ENCODE assay signal across 33 cellular contexts in the genomic region with DNA sequence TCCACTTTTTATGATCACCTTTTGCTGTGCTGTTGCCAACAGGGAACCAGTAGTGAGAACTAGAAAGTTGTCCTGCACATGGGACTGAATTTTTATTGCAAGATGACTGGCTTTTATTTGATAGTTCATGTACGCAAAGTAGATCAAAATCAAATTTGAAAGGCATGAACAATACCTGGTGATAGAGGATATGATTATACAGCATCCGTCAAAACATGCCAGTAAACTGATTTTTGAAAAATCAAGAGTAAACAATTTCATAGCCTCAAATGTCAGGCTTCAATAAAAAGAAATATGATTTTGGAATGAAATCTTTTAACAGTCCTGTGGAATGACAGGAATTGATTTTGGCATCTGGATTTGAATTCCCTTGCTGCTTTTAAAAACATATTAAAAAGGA.
"Had no signal": no experiment of that assay in that cellular context is flagged by ENCODE, and none has a peak within 500 bp of the region (broad histone marks: within the 10 kb centered on the region; RNA-seq: fewer than 3 reads in every experiment).

No MANE protein-coding gene starts in this region.

- DNase-seq: Karpas-422, Kasumi-1, KG1, MG63, MM.1S, NCI-H1048, NCI-H1092, NCI-H1092 treated with DMSO at 0.1 percent for 48 hours, NCI-H1105, NCI-H1105 treated with DMSO at 0.1 percent for 48 hours, NCI-H1417, NCI-H1417 treated with DMSO at 0.1 percent for 48 hours, NCI-H1436, NCI-H1436 treated with DMSO at 0.1 percent for 48 hours, NCI-H146, NCI-H1694, NCI-H1694 treated with DMSO at 0.1 percent for 48 hours, NCI-H187, NCI-H187 treated with DMSO at 0.1 percent for 48 hours, NCI-H1930, NCI-H2029, NCI-H2029 treated with DMSO at 0.1 percent for 48 hours, NCI-H2081, NCI-H2081 treated with DMSO at 0.1 percent for 48 hours, NCI-H2107, NCI-H2171, NCI-H2171 treated with DMSO at 0.1 percent for 48 hours, NCI-H2227 treated with DMSO at 0.1 percent for 48 hours, NCI-H226, NCI-H345, NCI-H446, NCI-H446 treated with DMSO at 0.1 percent for 48 hours had no signal

- H3K27me3 ChIP-seq: MG63 had no signal

- H3K36me3 ChIP-seq: MG63 had no signal

- H3K4me3 ChIP-seq: MG63 had no signal

- H3K27ac ChIP-seq: KMS-11 had no signal

- H3K9me3 ChIP-seq: MG63 had no signal

- H3K4me2 ChIP-seq: KMS-11 had no signal

- H3K9ac ChIP-seq: KMS-11 had no signal
